In the genomic region with DNA sequence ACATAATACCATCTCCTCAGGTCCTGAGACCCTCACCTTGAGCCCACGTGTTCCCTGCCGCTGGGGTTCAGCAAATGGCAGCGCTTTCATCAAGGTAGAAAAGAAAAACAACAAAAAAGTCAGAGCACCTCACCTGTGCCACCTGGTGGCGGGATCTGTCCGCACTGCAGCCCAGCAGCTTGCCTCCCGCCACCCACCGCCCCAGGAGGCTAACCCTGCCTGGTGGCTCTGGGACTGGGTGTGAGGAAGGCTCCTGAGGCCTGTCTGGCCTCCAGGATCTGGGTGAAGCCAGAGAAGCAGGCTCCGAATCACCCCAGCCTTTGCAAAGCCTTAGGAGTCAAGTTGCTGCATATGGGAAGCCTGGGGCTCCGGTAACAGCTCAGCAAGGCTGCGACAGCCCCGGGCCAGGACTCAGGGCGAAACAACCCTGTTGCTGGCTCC, we compare ENCODE assay signal across 1 cellular context.
A peak's percentile ranks its signal among the peaks of the same experiment; 100 is the strongest.
TF ChIP-seq lines count a peak whose summit lies in the region.

No MANE protein-coding gene starts in this region.

TF ChIP-seq in HepG2, 621 proteins besides CTCF, POLR2A, EP300 and RAD21 (continued from another document and continues in another):
- TF ChIP-seq, protein P1, sequence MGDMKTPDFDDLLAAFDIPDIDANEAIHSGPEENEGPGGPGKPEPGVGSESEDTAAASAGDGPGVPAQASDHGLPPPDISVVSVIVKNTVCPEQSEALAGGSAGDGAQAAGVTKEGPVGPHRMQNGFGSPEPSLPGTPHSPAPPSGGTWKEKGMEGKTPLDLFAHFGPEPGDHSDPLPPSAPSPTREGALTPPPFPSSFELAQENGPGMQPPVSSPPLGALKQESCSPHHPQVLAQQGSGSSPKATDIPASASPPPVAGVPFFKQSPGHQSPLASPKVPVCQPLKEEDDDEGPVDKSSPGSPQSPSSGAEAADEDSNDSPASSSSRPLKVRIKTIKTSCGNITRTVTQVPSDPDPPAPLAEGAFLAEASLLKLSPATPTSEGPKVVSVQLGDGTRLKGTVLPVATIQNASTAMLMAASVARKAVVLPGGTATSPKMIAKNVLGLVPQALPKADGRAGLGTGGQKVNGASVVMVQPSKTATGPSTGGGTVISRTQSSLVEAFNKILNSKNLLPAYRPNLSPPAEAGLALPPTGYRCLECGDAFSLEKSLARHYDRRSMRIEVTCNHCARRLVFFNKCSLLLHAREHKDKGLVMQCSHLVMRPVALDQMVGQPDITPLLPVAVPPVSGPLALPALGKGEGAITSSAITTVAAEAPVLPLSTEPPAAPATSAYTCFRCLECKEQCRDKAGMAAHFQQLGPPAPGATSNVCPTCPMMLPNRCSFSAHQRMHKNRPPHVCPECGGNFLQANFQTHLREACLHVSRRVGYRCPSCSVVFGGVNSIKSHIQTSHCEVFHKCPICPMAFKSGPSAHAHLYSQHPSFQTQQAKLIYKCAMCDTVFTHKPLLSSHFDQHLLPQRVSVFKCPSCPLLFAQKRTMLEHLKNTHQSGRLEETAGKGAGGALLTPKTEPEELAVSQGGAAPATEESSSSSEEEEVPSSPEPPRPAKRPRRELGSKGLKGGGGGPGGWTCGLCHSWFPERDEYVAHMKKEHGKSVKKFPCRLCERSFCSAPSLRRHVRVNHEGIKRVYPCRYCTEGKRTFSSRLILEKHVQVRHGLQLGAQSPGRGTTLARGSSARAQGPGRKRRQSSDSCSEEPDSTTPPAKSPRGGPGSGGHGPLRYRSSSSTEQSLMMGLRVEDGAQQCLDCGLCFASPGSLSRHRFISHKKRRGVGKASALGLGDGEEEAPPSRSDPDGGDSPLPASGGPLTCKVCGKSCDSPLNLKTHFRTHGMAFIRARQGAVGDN (CRISPR knock-in tag; IDR thresholded peaks at IDR 0.05), result peak; percentile 19; the same call in 1 of the 2 replicates
- TF ChIP-seq RNF2 (conservative IDR thresholded peaks at IDR 0.05; ENCODE audit: low read depth), result no peak
- TF ChIP-seq XRCC5 (optimal IDR thresholded peaks at IDR 0.05; ENCODE audit: low read length), result peak; percentile 83
- TF ChIP-seq ISL2 (CRISPR knock-in tag; IDR thresholded peaks at IDR 0.05), result no peak
- TF ChIP-seq, protein P2, sequence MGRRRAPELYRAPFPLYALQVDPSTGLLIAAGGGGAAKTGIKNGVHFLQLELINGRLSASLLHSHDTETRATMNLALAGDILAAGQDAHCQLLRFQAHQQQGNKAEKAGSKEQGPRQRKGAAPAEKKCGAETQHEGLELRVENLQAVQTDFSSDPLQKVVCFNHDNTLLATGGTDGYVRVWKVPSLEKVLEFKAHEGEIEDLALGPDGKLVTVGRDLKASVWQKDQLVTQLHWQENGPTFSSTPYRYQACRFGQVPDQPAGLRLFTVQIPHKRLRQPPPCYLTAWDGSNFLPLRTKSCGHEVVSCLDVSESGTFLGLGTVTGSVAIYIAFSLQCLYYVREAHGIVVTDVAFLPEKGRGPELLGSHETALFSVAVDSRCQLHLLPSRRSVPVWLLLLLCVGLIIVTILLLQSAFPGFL (CRISPR knock-in tag; IDR thresholded peaks at IDR 0.05), result no peak
- TF ChIP-seq TEAD3 (CRISPR knock-in tag; optimal IDR thresholded peaks at IDR 0.05; ENCODE audit: borderline replicate concordance), result no peak
- no peak for TF ChIP-seq ZFP1 (CRISPR knock-in tag; IDR thresholded peaks at IDR 0.05)
- no peak for TF ChIP-seq RXRA (CRISPR knock-in tag; IDR thresholded peaks at IDR 0.05)
- no peak for TF ChIP-seq HMGXB4 (CRISPR knock-in tag; IDR thresholded peaks at IDR 0.05; ENCODE audit: borderline replicate concordance in 1 of 2, low read depth in 1 of 2)
- TF ChIP-seq ZNF337 (CRISPR knock-in tag; IDR thresholded peaks at IDR 0.05; ENCODE audit: borderline replicate concordance, low read depth), result no peak
- no peak for TF ChIP-seq NR3C1 (CRISPR knock-in tag; IDR thresholded peaks at IDR 0.05)
- TF ChIP-seq CREBL2 (CRISPR knock-in tag; IDR thresholded peaks at IDR 0.05; ENCODE audit: borderline replicate concordance), result no peak
- TF ChIP-seq MXD4 (CRISPR knock-in tag; IDR thresholded peaks at IDR 0.05), result no peak
- peak; percentile 31 for TF ChIP-seq HNRNPLL (IDR thresholded peaks at IDR 0.05; ENCODE audit: low read depth, low read length, poor library complexity, severe bottlenecking)
- no peak for TF ChIP-seq FIP1L1 (IDR thresholded peaks at IDR 0.05; ENCODE audit: borderline replicate concordance, insufficient read depth, low read depth, low read length)
- no peak for TF ChIP-seq NFYB (CRISPR knock-in tag; IDR thresholded peaks at IDR 0.05)
- TF ChIP-seq ZNF17 (CRISPR knock-in tag; IDR thresholded peaks at IDR 0.05), result no peak
- no peak for TF ChIP-seq ZNF609 (CRISPR knock-in tag; IDR thresholded peaks at IDR 0.05; ENCODE audit: borderline replicate concordance)
- no peak for TF ChIP-seq ZNF180 (CRISPR knock-in tag; IDR thresholded peaks at IDR 0.05; ENCODE audit: borderline replicate concordance, low read depth)
- TF ChIP-seq ZNF776 (CRISPR knock-in tag; IDR thresholded peaks at IDR 0.05), result no peak
- no peak for TF ChIP-seq ZNF451 (CRISPR knock-in tag; IDR thresholded peaks at IDR 0.05)
- TF ChIP-seq, protein P3, sequence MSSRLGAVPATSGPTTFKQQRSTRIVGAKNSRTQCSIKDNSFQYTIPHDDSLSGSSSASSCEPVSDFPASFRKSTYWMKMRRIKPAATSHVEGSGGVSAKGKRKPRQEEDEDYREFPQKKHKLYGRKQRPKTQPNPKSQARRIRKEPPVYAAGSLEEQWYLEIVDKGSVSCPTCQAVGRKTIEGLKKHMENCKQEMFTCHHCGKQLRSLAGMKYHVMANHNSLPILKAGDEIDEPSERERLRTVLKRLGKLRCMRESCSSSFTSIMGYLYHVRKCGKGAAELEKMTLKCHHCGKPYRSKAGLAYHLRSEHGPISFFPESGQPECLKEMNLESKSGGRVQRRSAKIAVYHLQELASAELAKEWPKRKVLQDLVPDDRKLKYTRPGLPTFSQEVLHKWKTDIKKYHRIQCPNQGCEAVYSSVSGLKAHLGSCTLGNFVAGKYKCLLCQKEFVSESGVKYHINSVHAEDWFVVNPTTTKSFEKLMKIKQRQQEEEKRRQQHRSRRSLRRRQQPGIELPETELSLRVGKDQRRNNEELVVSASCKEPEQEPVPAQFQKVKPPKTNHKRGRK (CRISPR knock-in tag; IDR thresholded peaks at IDR 0.05), result no peak
- TF ChIP-seq ZBTB3 (CRISPR knock-in tag; IDR thresholded peaks at IDR 0.05; ENCODE audit: borderline replicate concordance, low read depth), result no peak
- no peak for TF ChIP-seq CENPBD1 (CRISPR knock-in tag; IDR thresholded peaks at IDR 0.05; ENCODE audit: borderline replicate concordance, low read depth)
- no peak for TF ChIP-seq ZSCAN9 (CRISPR knock-in tag; IDR thresholded peaks at IDR 0.05; ENCODE audit: borderline replicate concordance)
- no peak for TF ChIP-seq CC2D1A (CRISPR knock-in tag; IDR thresholded peaks at IDR 0.05)
- TF ChIP-seq, protein P4, sequence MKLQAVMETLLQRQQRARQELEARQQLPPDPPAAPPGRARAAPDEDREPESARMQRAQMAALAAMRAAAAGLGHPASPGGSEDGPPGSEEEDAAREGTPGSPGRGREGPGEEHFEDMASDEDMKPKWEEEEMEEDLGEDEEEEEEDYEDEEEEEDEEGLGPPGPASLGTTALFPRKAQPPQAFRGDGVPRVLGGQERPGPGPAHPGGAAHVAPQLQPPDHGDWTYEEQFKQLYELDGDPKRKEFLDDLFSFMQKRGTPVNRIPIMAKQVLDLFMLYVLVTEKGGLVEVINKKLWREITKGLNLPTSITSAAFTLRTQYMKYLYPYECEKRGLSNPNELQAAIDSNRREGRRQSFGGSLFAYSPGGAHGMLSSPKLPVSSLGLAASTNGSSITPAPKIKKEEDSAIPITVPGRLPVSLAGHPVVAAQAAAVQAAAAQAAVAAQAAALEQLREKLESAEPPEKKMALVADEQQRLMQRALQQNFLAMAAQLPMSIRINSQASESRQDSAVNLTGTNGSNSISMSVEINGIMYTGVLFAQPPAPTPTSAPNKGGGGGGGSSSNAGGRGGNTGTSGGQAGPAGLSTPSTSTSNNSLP (IDR thresholded peaks at IDR 0.05; ENCODE audit: low read depth, low read length), result no peak
- TF ChIP-seq KLF9 (CRISPR knock-in tag; IDR thresholded peaks at IDR 0.05; ENCODE audit: low read depth), result no peak
- no peak for TF ChIP-seq PTBP1 (IDR thresholded peaks at IDR 0.05; ENCODE audit: low read depth, low read length, poor library complexity, severe bottlenecking)
